ENCODE assay signal across 1 cellular context in the genomic region with DNA sequence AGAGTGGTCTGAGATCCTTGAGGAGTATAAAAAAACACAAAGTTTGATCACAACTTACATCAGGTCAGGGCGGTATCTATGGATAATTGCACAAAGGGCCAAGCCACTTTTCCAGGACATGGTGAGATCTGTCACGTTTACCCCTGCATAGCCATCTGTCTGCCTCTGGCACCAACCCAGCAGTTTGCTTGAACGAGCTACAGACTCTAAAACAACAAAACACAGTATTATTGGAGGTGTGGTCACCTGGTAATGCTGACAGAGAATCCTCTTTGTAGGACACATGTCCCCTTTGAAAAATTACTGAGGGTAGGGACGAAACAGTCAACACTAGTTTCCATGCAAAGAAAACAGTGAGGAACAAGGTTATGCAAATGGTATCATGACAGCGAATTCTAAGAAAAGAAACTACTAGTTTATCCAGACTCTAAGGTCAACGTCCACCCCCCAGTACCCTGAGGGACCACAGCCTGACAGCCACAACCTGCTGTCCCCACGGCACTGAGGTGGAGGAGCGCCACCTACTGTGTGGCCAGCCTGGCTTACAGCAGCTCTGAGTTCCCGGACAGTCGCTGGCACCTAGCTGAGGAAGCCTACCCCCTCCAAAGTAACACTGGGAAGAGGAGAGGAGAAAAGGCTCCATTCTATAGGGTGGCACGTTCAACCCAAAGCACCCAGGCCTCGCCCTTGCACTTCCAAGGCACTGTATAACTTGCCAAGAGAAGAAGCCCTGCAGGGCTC.
TF ChIP-seq lines count a peak whose summit lies in the region.

No MANE protein-coding gene starts in this region.

TF ChIP-seq in GM23338, 12 proteins besides CTCF, POLR2A, EP300 and RAD21 (continued from another document):
- TF ChIP-seq, protein P1, sequence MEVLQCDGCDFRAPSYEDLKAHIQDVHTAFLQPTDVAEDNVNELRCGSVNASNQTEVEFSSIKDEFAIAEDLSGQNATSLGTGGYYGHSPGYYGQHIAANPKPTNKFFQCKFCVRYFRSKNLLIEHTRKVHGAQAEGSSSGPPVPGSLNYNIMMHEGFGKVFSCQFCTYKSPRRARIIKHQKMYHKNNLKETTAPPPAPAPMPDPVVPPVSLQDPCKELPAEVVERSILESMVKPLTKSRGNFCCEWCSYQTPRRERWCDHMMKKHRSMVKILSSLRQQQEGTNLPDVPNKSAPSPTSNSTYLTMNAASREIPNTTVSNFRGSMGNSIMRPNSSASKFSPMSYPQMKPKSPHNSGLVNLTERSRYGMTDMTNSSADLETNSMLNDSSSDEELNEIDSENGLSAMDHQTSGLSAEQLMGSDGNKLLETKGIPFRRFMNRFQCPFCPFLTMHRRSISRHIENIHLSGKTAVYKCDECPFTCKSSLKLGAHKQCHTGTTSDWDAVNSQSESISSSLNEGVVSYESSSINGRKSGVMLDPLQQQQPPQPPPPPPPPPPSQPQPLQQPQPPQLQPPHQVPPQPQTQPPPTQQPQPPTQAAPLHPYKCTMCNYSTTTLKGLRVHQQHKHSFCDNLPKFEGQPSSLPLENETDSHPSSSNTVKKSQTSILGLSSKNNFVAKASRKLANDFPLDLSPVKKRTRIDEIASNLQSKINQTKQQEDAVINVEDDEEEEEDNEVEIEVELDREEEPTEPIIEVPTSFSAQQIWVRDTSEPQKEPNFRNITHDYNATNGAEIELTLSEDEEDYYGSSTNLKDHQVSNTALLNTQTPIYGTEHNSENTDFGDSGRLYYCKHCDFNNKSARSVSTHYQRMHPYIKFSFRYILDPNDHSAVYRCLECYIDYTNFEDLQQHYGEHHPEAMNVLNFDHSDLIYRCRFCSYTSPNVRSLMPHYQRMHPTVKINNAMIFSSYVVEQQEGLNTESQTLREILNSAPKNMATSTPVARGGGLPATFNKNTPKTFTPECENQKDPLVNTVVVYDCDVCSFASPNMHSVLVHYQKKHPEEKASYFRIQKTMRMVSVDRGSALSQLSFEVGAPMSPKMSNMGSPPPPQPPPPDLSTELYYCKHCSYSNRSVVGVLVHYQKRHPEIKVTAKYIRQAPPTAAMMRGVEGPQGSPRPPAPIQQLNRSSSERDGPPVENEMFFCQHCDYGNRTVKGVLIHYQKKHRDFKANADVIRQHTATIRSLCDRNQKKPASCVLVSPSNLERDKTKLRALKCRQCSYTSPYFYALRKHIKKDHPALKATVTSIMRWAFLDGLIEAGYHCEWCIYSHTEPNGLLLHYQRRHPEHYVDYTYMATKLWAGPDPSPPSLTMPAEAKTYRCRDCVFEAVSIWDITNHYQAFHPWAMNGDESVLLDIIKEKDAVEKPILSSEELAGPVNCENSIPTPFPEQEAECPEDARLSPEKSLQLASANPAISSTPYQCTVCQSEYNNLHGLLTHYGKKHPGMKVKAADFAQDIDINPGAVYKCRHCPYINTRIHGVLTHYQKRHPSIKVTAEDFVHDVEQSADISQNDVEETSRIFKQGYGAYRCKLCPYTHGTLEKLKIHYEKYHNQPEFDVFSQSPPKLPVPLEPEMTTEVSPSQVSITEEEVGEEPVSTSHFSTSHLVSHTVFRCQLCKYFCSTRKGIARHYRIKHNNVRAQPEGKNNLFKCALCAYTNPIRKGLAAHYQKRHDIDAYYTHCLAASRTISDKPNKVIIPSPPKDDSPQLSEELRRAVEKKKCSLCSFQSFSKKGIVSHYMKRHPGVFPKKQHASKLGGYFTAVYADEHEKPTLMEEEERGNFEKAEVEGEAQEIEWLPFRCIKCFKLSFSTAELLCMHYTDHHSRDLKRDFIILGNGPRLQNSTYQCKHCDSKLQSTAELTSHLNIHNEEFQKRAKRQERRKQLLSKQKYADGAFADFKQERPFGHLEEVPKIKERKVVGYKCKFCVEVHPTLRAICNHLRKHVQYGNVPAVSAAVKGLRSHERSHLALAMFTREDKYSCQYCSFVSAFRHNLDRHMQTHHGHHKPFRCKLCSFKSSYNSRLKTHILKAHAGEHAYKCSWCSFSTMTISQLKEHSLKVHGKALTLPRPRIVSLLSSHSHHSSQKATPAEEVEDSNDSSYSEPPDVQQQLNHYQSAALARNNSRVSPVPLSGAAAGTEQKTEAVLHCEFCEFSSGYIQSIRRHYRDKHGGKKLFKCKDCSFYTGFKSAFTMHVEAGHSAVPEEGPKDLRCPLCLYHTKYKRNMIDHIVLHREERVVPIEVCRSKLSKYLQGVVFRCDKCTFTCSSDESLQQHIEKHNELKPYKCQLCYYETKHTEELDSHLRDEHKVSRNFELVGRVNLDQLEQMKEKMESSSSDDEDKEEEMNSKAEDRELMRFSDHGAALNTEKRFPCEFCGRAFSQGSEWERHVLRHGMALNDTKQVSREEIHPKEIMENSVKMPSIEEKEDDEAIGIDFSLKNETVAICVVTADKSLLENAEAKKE (CRISPR knock-in tag; IDR thresholded peaks at IDR 0.05), result no peak
- no peak for TF ChIP-seq STAT1 (IDR thresholded peaks at IDR 0.05; ENCODE audit: unreplicated experiment)
- TF ChIP-seq POLR2AphosphoS5 (IDR thresholded peaks at IDR 0.05; ENCODE audit: low read depth), result no peak
- TF ChIP-seq JUNB (IDR thresholded peaks at IDR 0.05; ENCODE audit: unreplicated experiment), result no peak
- TF ChIP-seq, protein P2, sequence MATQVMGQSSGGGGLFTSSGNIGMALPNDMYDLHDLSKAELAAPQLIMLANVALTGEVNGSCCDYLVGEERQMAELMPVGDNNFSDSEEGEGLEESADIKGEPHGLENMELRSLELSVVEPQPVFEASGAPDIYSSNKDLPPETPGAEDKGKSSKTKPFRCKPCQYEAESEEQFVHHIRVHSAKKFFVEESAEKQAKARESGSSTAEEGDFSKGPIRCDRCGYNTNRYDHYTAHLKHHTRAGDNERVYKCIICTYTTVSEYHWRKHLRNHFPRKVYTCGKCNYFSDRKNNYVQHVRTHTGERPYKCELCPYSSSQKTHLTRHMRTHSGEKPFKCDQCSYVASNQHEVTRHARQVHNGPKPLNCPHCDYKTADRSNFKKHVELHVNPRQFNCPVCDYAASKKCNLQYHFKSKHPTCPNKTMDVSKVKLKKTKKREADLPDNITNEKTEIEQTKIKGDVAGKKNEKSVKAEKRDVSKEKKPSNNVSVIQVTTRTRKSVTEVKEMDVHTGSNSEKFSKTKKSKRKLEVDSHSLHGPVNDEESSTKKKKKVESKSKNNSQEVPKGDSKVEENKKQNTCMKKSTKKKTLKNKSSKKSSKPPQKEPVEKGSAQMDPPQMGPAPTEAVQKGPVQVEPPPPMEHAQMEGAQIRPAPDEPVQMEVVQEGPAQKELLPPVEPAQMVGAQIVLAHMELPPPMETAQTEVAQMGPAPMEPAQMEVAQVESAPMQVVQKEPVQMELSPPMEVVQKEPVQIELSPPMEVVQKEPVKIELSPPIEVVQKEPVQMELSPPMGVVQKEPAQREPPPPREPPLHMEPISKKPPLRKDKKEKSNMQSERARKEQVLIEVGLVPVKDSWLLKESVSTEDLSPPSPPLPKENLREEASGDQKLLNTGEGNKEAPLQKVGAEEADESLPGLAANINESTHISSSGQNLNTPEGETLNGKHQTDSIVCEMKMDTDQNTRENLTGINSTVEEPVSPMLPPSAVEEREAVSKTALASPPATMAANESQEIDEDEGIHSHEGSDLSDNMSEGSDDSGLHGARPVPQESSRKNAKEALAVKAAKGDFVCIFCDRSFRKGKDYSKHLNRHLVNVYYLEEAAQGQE (IDR thresholded peaks at IDR 0.05; ENCODE audit: unreplicated experiment), result no peak
- TF ChIP-seq, protein P3, sequence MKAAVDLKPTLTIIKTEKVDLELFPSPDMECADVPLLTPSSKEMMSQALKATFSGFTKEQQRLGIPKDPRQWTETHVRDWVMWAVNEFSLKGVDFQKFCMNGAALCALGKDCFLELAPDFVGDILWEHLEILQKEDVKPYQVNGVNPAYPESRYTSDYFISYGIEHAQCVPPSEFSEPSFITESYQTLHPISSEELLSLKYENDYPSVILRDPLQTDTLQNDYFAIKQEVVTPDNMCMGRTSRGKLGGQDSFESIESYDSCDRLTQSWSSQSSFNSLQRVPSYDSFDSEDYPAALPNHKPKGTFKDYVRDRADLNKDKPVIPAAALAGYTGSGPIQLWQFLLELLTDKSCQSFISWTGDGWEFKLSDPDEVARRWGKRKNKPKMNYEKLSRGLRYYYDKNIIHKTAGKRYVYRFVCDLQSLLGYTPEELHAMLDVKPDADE (IDR thresholded peaks at IDR 0.05), result no peak
TF ChIP-seq in GM23338: peak in this region for 0.
